Comparison of ENCODE assay signal across 8 cellular contexts in genomic region chr11:118437046-118437735, GRCh38. TPM values are rescaled to one million over a fixed set of nuclear protein-coding genes. Genes with fewer than 3 reads are reported as not detected.
A peak's percentile ranks its signal among the peaks of the same experiment; 100 is the strongest.
DNase-seq lines count a peak whose midpoint lies in the region; ATAC-seq and TF ChIP-seq lines count a peak whose summit lies in the region.

No MANE protein-coding gene starts in this region.

- H3K27me3 Mint-ChIP-seq in activated T-cell treated with anti-CD3 and anti-CD28 coated beads, Interleukin-2, amount 50 U/mL, for 72 hours (ENCODE audit: low read depth): no peaks in the 10 kb centered on the region
- H3K27me3 Mint-ChIP-seq in naive thymus-derived CD8-positive, alpha-beta T cell: no peaks in the 10 kb centered on the region

- peak overlapping the region; percentile 100 for H3K4me2 ChIP-seq in fibroblast of lung (ENCODE audit: extremely low read depth, insufficient read depth, low read length)

- ATAC-seq in activated T-cell treated with anti-CD3 and anti-CD28 coated beads, Interleukin-2, amount 50 U/mL, for 72 hours (replicated peaks in 1 of 2): no peak
- no peak for ATAC-seq in naive thymus-derived CD8-positive, alpha-beta T cell
- ATAC-seq in thoracic aorta (ENCODE audit: insufficient number of reproducible peaks, low FRiP score, low read depth) (no peak), GM18870 (IDR thresholded peaks at IDR 0.05; ENCODE audit: unreplicated experiment) (no peak)

- H3K9me3 ChIP-seq in fibroblast of lung (ENCODE audit: control insufficient read depth, insufficient read depth, low read depth, low read length) (no peaks in the 10 kb centered on the region), thoracic aorta (no peaks in the 10 kb centered on the region)

- H3K27me3 ChIP-seq in fibroblast of lung (ENCODE audit: control insufficient read depth, insufficient read depth, low read length) (no peaks in the 10 kb centered on the region), thoracic aorta (replicated peaks; ENCODE audit: insufficient read depth) (no peaks in the 10 kb centered on the region)

- H3K4me3 ChIP-seq in fibroblast of lung (replicated peaks in 1 of 4; ENCODE audit: control extremely low read depth in 1 of 4, insufficient read depth in 1 of 4, low read depth in 3 of 4, low read length in 4 of 4) (peak overlapping the region; percentile 69 to 91 (median 80)), thoracic aorta (peak overlapping the region; percentile 99)

- no peak overlapping the region for H2AFZ ChIP-seq in fibroblast of lung (ENCODE audit: low read length)

- H3K79me2 ChIP-seq in fibroblast of lung (ENCODE audit: control insufficient read depth, insufficient read depth, low read length): peaks cover 57% of the 10 kb centered on the region

- H3K4me1 Mint-ChIP-seq in activated T-cell treated with anti-CD3 and anti-CD28 coated beads, Interleukin-2, amount 50 U/mL, for 72 hours (ENCODE audit: low read depth): peaks cover 55% of the 10 kb centered on the region
- peaks cover 34 to 65% (median 47%) of the 10 kb centered on the region in 4 donors for H3K4me1 Mint-ChIP-seq in naive thymus-derived CD8-positive, alpha-beta T cell

- peaks cover 14% of the 10 kb centered on the region for H3K4me1 ChIP-seq in fibroblast of lung (ENCODE audit: control insufficient read depth, extremely low read depth, insufficient read depth, low read length)
- peaks cover 35 to 46% of the 10 kb centered on the region in 2 donors for H3K4me1 ChIP-seq in thoracic aorta (ENCODE audit: control insufficient read depth in 1 of 2, low read depth in 2 of 2)

- DNase-seq in NCI-H2081 (lab: John Stamatoyannopoulos, UW): peak; percentile 19 to 58
- no peak for DNase-seq in NCI-H2081 treated with DMSO at 0.1 percent for 48 hours (lab: John Stamatoyannopoulos, UW)
- DNase-seq in NCI-H774 (lab: John Stamatoyannopoulos, UW): peak; percentile 21
- DNase-seq in activated T-cell treated with anti-CD3 and anti-CD28 coated beads, Interleukin-2, amount 50 U/mL, for 72 hours: peak; percentile 54 to 61
- DNase-seq in fibroblast of lung (ENCODE audit: low read depth in 2 of 2): peak; percentile 23 to 46
- DNase-seq in naive thymus-derived CD8-positive, alpha-beta T cell: peak; percentile 28 to 76 (median 38)
- DNase-seq in thoracic aorta (ENCODE audit: low spot score): no peak

- H3K36me3 Mint-ChIP-seq in activated T-cell treated with anti-CD3 and anti-CD28 coated beads, Interleukin-2, amount 50 U/mL, for 72 hours (ENCODE audit: insufficient read depth in 2 of 2): peaks cover 4 to 11% of the 10 kb centered on the region in 2 donors
- peaks cover 0 to 25% (median 0%) of the 10 kb centered on the region in 3 donors for H3K36me3 Mint-ChIP-seq in naive thymus-derived CD8-positive, alpha-beta T cell

- POLR2A ChIA-PET in naive thymus-derived CD8-positive, alpha-beta T cell (lab: Charles Lee): interaction anchor here (0.6 to 1.6 kb wide), 5 partner anchors 44 to 825 kb away, joined by 3 to 5 read pairs (median 4); no protein-coding TSS in a partner anchor

- peak overlapping the region; percentile 87 for H3K9ac ChIP-seq in fibroblast of lung (ENCODE audit: insufficient read depth, low read length)

- TF ChIP-seq CTCF in fibroblast of lung (conservative IDR thresholded peaks at IDR 0.05 in 1 of 2, IDR thresholded peaks at IDR 0.05 in 1 of 2; ENCODE audit: low read depth in 1 of 2, low read length in 2 of 2) (no peak), thoracic aorta (IDR thresholded peaks at IDR 0.05) (no peak)

- H3K27ac ChIP-seq in fibroblast of lung (ENCODE audit: insufficient read depth, low read length) (peak overlapping the region; percentile 79), thoracic aorta (peak overlapping the region; percentile 89 to 97)

- peaks cover 7% of the 10 kb centered on the region for H4K20me1 ChIP-seq in fibroblast of lung (ENCODE audit: control insufficient read depth, extremely low read depth, insufficient read depth, low read length)

- no peaks in the 10 kb centered on the region for H3K9me3 Mint-ChIP-seq in activated T-cell treated with anti-CD3 and anti-CD28 coated beads, Interleukin-2, amount 50 U/mL, for 72 hours
- H3K9me3 Mint-ChIP-seq in naive thymus-derived CD8-positive, alpha-beta T cell: no peaks in the 10 kb centered on the region

- H3K36me3 ChIP-seq in fibroblast of lung (ENCODE audit: control insufficient read depth, insufficient read depth, low read length): no peaks in the 10 kb centered on the region
- H3K36me3 ChIP-seq in thoracic aorta: no peaks in the 10 kb centered on the region

- peak overlapping the region; percentile 94 to 99 for H3K4me3 Mint-ChIP-seq in activated T-cell treated with anti-CD3 and anti-CD28 coated beads, Interleukin-2, amount 50 U/mL, for 72 hours
- H3K4me3 Mint-ChIP-seq in naive thymus-derived CD8-positive, alpha-beta T cell: peak overlapping the region; percentile 91 to 96 (median 93)

- H3K27ac Mint-ChIP-seq in activated T-cell treated with anti-CD3 and anti-CD28 coated beads, Interleukin-2, amount 50 U/mL, for 72 hours: peak overlapping the region; percentile 52
- peak overlapping the region; percentile 89 to 99 (median 98) for H3K27ac Mint-ChIP-seq in naive thymus-derived CD8-positive, alpha-beta T cell

RNA-seq across cellular contexts. Expression of gene KMT2A, which starts 0.9 kb away (rescaled TPM):
- 100 to 1,000 TPM; 106 to 124 TPM for total RNA-seq in activated T-cell treated with anti-CD3 and anti-CD28 coated beads, Interleukin-2, amount 50 U/mL, for 72 hours
- total RNA-seq in fibroblast of lung (19.0 and 33.4 TPM in 2 replicates), thoracic aorta (100 to 1,000 TPM in 1 of 2 donors, 10 to 100 TPM in 1; 88.1 to 105 TPM)
- polyA plus RNA-seq in fibroblast of lung: 15.3 and 17.1 TPM in 2 replicates
- 10.5 and 14.7 TPM in 2 replicates for polyA plus RNA-seq in fibroblast of lung (2012)
- 76.4 and 107 TPM in 2 replicates for polyA minus RNA-seq in fibroblast of lung (ENCODE audit: low replicate concordance)
- total RNA-seq in naive thymus-derived CD8-positive, alpha-beta T cell: 100 to 1,000 TPM; 149 to 161 TPM
- polyA plus RNA-seq in naive thymus-derived CD8-positive, alpha-beta T cell: 10 to 100 TPM; 16.9 to 30.5 (median 19.5) TPM

RNA-seq across cellular contexts. Expression of gene ATP5MG, which starts 35.8 kb away (rescaled TPM):
- total RNA-seq in activated T-cell treated with anti-CD3 and anti-CD28 coated beads, Interleukin-2, amount 50 U/mL, for 72 hours: 100 to 1,000 TPM; 176 to 225 TPM
- total RNA-seq in fibroblast of lung (67.3 and 75.6 TPM in 2 replicates), thoracic aorta (10 to 100 TPM; 21.1 to 45.2 TPM)
- polyA plus RNA-seq in fibroblast of lung: 217 and 293 TPM in 2 replicates
- 370 and 456 TPM in 2 replicates for polyA plus RNA-seq in fibroblast of lung (2012)
- 50.1 and 85.5 TPM in 2 replicates for polyA minus RNA-seq in fibroblast of lung (ENCODE audit: low replicate concordance)
- total RNA-seq in naive thymus-derived CD8-positive, alpha-beta T cell: 100 to 1,000 TPM; 145 to 172 TPM
- polyA plus RNA-seq in naive thymus-derived CD8-positive, alpha-beta T cell: 100 to 1,000 TPM; 649 to 923 (median 790) TPM

Comparison
In these comparisons a context has a peak if more than half of its experiments do, and no peak if none do; other contexts are left out.
1. DNase-seq: peak in NCI-H2081 (2 of 2), NCI-H774 (single experiment), activated T-cell treated with anti-CD3 and anti-CD28 coated beads, Interleukin-2, amount 50 U/mL, for 72 hours (2 of 2), fibroblast of lung (2 of 2) and naive thymus-derived CD8-positive, alpha-beta T cell (10 of 10); none in NCI-H2081 treated with DMSO at 0.1 percent for 48 hours (single experiment) and thoracic aorta (single experiment).